In the genomic region with DNA sequence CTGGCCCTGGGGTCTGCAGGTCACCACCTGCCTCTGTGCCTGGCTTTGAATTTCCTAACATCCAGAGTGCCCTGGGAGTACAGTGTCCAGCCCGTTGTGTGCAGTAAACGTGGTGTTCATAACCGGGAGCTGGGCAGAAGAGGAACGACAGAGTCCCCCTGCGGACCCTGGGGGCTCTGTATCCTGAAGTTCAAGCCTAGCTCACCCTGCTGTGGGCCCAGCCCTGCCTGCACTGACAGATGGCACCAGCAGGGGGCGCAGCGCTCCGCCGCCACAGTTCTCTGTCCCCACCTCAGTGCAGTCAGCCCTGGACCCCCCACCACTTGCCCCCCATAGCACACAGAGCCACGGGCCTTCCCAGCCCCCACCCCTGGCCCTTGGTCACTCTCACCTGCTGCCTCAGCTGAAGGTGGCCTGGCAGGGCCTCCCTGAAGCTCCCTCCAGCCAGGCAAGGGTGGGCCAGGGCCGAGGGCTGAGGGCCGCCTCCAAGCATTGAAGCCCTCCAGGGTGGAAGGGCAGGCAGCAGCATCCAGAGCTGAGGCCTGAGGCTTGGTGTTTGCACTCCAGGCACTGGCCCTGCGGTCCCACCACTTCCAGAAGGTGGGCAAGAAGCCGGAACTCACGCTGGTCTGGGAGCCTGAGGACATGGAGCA, we compare ENCODE assay signal across 8 cellular contexts. TPM values are rescaled to one million over a fixed set of nuclear protein-coding genes. Genes with fewer than 3 reads are reported as not detected.
DNase-seq lines count a peak whose midpoint lies in the region; ATAC-seq, FAIRE-seq and TF ChIP-seq lines count a peak whose summit lies in the region.
"Not testable (repeated sequence)": the region's sequence is repeated elsewhere in the genome, so short reads cannot be mapped to it uniquely, and the experiment has no call there.
"Had no signal": no experiment of that assay in that cellular context is flagged by ENCODE, and none has a peak within 500 bp of the region (broad histone marks: within the 10 kb centered on the region; RNA-seq: fewer than 3 reads in every experiment).

No MANE protein-coding gene starts in this region.

- RAD21 ChIA-PET in GM12878 (lab: Charles Lee; ENCODE audit: unreplicated experiment): not testable (repeated sequence)

- not testable (repeated sequence) for BruUV-seq in GM12878 (replicated peaks; lab: Mats Ljungman, UMichigan)

- not testable (repeated sequence) for H3F3A ChIP-seq in MM.1S (ENCODE audit: insufficient read depth, low read length)

- in situ Hi-C loops in GM12878 (cut with MboI): not testable (repeated sequence)

- not testable (repeated sequence) for H3K4me3 Mint-ChIP-seq in activated CD4-positive, alpha-beta T cell treated with anti-CD3 and anti-CD28 coated beads, Interleukin-2, amount 10 ng/mL, durations not matched to agents 7 days and 5 days

- POLR2A ChIA-PET in activated CD4-positive, alpha-beta T cell treated with anti-CD3 and anti-CD28 coated beads, Interleukin-2, amount 10 ng/mL, durations not matched to agents 7 days and 5 days (lab: Charles Lee); GM12878 (lab: Charles Lee): not testable (repeated sequence)

- TF ChIP-seq EP300 in GM12878 (IDR thresholded peaks at IDR 0.05; ENCODE audit: borderline replicate concordance in 1 of 2, control insufficient read depth in 1 of 2, low read depth in 2 of 2, low read length in 2 of 2): not testable (repeated sequence)

- not testable (repeated sequence) for H3K4me2 ChIP-seq in MM.1S (ENCODE audit: low read depth, low read length); GM12878 (ENCODE audit: control insufficient read depth, insufficient read depth)

- intact Hi-C loops in GM12878 (cut with micrococcal nuclease; ENCODE audit: unreplicated experiment); right lobe of liver (cut with DNase I): not testable (repeated sequence)
- intact Hi-C loops in psoas muscle (cut with DNase I): loop anchor here (5.0 to 10.0 kb wide), 2 partner anchors 97 to 99 kb away; no protein-coding TSS in a partner anchor

- H3K4me1 ChIP-seq in MM.1S (ENCODE audit: low read length); GM12878 (ENCODE audit: control insufficient read depth, insufficient read depth, low read length); right lobe of liver; psoas muscle: not testable (repeated sequence)

- H4K20me1 ChIP-seq in MM.1S (ENCODE audit: insufficient read depth, low read length); GM12878 (ENCODE audit: control insufficient read depth, insufficient read depth): not testable (repeated sequence)

- H3K4me3 ChIP-seq in MM.1S (ENCODE audit: low read length); GM12878; fibroblast of the aortic adventitia (ENCODE audit: low read depth, low read length); right lobe of liver; psoas muscle: not testable (repeated sequence)

- WGBS in GM12878 (ENCODE audit: insufficient coverage, insufficient replicate concordance, low lambda C conversion rate, missing lambda C conversion rate): 40% methylated on average over 15 of the region's 15 CpGs
- WGBS in right lobe of liver (ENCODE audit: insufficient coverage, low coverage, low lambda C conversion rate, missing lambda C conversion rate): no CpG with 5 or more reads among the region's 15 CpGs
- WGBS in psoas muscle, 3 donors: 60 to 66% (median 64%) methylated on average over 10 to 15 of the region's 15 CpGs

- TF ChIP-seq CTCF in GM10266 (IDR thresholded peaks at IDR 0.05; ENCODE audit: control insufficient read depth, insufficient read depth, low read depth, missing control alignments): peak; percentile 24
- TF ChIP-seq CTCF in MM.1S (IDR thresholded peaks at IDR 0.05; ENCODE audit: low read length): peak; percentile 37
- peak; percentile 11 to 55 (median 46); a peak in 4 of 6 replicates for TF ChIP-seq CTCF in GM12878 (IDR thresholded peaks at IDR 0.05 in 2 of 3, conservative IDR thresholded peaks at IDR 0.05 in 1 of 3; ENCODE audit: control insufficient read depth in 2 of 3, extremely low read depth in 1 of 3, insufficient read depth in 1 of 3, low read depth in 3 of 3, low read length in 3 of 3)
- peak; percentile 40 for TF ChIP-seq CTCF in fibroblast of the aortic adventitia (IDR thresholded peaks at IDR 0.05; ENCODE audit: insufficient read depth, low read length)
- TF ChIP-seq CTCF in right lobe of liver (IDR thresholded peaks at IDR 0.05): peak; percentile 13 to 59 (median 50)
- peak; percentile 64 for TF ChIP-seq CTCF in psoas muscle (IDR thresholded peaks at IDR 0.05)

- not testable (repeated sequence) for H3K27ac ChIP-seq in MM.1S (ENCODE audit: low read length); GM12878 (ENCODE audit: control insufficient read depth, insufficient read depth); right lobe of liver; psoas muscle

- H3K27me3 Mint-ChIP-seq in activated CD4-positive, alpha-beta T cell treated with anti-CD3 and anti-CD28 coated beads, Interleukin-2, amount 10 ng/mL, durations not matched to agents 7 days and 5 days: not testable (repeated sequence)

- CTCF ChIA-PET in activated CD4-positive, alpha-beta T cell treated with anti-CD3 and anti-CD28 coated beads, Interleukin-2, amount 10 ng/mL, durations not matched to agents 7 days and 5 days (lab: Charles Lee): interaction anchor here (1.0 to 1.2 kb wide), 4 partner anchors 9 to 54 kb away, joined by 3 read pairs; no protein-coding TSS in a partner anchor
- CTCF ChIA-PET in GM12878 (lab: Yijun Ruan, JAX): interaction anchor here (0.7 to 1.3 kb wide), 3 partner anchors 7 to 102 kb away, joined by 3 read pairs; no protein-coding TSS in a partner anchor

- SMC1A ChIA-PET in GM12878 (lab: Charles Lee; ENCODE audit: uncharacterized antibody, unreplicated experiment): interaction anchor here (0.8 kb wide), 1 partner anchor 56 kb away, joined by 3 read pairs; no protein-coding TSS in a partner anchor

- H3K36me3 ChIP-seq in MM.1S (replicated peaks; ENCODE audit: insufficient read depth, low read length); GM12878 (ENCODE audit: control insufficient read depth in 2 of 2, insufficient read depth in 2 of 2, low read length in 1 of 2); right lobe of liver; psoas muscle (ENCODE audit: insufficient read depth in 1 of 2, low read depth in 1 of 2): not testable (repeated sequence)

- H3K36me3 Mint-ChIP-seq in activated CD4-positive, alpha-beta T cell treated with anti-CD3 and anti-CD28 coated beads, Interleukin-2, amount 10 ng/mL, durations not matched to agents 7 days and 5 days (ENCODE audit: low read depth): not testable (repeated sequence)

- H3K4me1 Mint-ChIP-seq in activated CD4-positive, alpha-beta T cell treated with anti-CD3 and anti-CD28 coated beads, Interleukin-2, amount 10 ng/mL, durations not matched to agents 7 days and 5 days: not testable (repeated sequence)

- ATAC-seq in GM12878 (peak; percentile 88), right lobe of liver (peak; percentile 13 to 56 (median 49)), psoas muscle (peak; percentile 43 to 71 (median 52))

- not testable (repeated sequence) for H3K9me3 Mint-ChIP-seq in activated CD4-positive, alpha-beta T cell treated with anti-CD3 and anti-CD28 coated beads, Interleukin-2, amount 10 ng/mL, durations not matched to agents 7 days and 5 days

- not testable (repeated sequence) for H2AFZ ChIP-seq in MM.1S (ENCODE audit: low read length); GM12878 (ENCODE audit: control insufficient read depth, low read depth, low read length)

- not testable (repeated sequence) for H3K9me3 ChIP-seq in MM.1S (replicated peaks; ENCODE audit: insufficient read depth, low read length); GM12878 (replicated peaks; ENCODE audit: control insufficient read depth, insufficient read depth, low read length); right lobe of liver; psoas muscle

- DNase-seq in GM10266 (ENCODE audit: extremely low spot score); MM.1S; GM12878 (ENCODE audit: low read depth, low spot score); fibroblast of the aortic adventitia (ENCODE audit: low read depth): not testable (repeated sequence)
- peak; percentile 5 for DNase-seq in activated CD4-positive, alpha-beta T cell treated with anti-CD3 and anti-CD28 coated beads, Interleukin-2, amount 10 ng/mL, durations not matched to agents 7 days and 5 days
- peak in 2 of 3 donors; percentile 37 to 48 for DNase-seq in right lobe of liver
- peak in 1 of 2 donors; percentile 42 for DNase-seq in psoas muscle

- TF ChIP-seq POLR2A in GM12878 (IDR thresholded peaks at IDR 0.05; ENCODE audit: low read depth, low read length); right lobe of liver (IDR thresholded peaks at IDR 0.05): not testable (repeated sequence)

- not testable (repeated sequence) for H3K79me2 ChIP-seq in MM.1S (ENCODE audit: low read length); GM12878 (ENCODE audit: control insufficient read depth, insufficient read depth, low read length)

- H3K9me2 ChIP-seq in MM.1S (replicated peaks; ENCODE audit: insufficient read depth, low read length): not testable (repeated sequence)

- H3K9ac ChIP-seq in MM.1S (ENCODE audit: low read length); GM12878 (ENCODE audit: control insufficient read depth, insufficient read depth, low read length): not testable (repeated sequence)

- H3K27me3 ChIP-seq in MM.1S (replicated peaks; ENCODE audit: insufficient read depth, low read length); GM12878 (replicated peaks in 1 of 2; ENCODE audit: control insufficient read depth in 2 of 2, insufficient read depth in 2 of 2, low read length in 1 of 2); right lobe of liver; psoas muscle (ENCODE audit: insufficient read depth in 3 of 3, low read length in 2 of 3): not testable (repeated sequence)

- FAIRE-seq in GM12878 (lab: Jason Lieb, UNC): peak; percentile 94

- H3K27ac Mint-ChIP-seq in activated CD4-positive, alpha-beta T cell treated with anti-CD3 and anti-CD28 coated beads, Interleukin-2, amount 10 ng/mL, durations not matched to agents 7 days and 5 days: not testable (repeated sequence)

- TF ChIP-seq RAD21 in GM12878 (IDR thresholded peaks at IDR 0.05; ENCODE audit: insufficient read depth, low read depth, low read length): not testable (repeated sequence)

RNA-seq across cellular contexts. Expression of a gene that starts 43.2 kb away (rescaled TPM):
- not detected for total RNA-seq in activated CD4-positive, alpha-beta T cell treated with anti-CD3 and anti-CD28 coated beads, Interleukin-2, amount 10 ng/mL, durations not matched to agents 7 days and 5 days
- total RNA-seq in GM12878 (2013; cell fraction: nucleolus; rRNA removed): not detected in 2 replicates
- not detected in 2 replicates for total RNA-seq in GM12878 (2014; rRNA removed)
- total RNA-seq in GM12878 (2014; rRNA removed; fragmentation: Illumina TruSeq; extraction: Trizol): not detected in 2 replicates
- total RNA-seq in GM12878 (2021): not detected in 2 replicates
- polyA plus RNA-seq in GM12878 (2011; ENCODE audit: low read depth): not detected
- not detected in 2 replicates for polyA plus RNA-seq in GM12878 (2011; rRNA removed)
- not detected in 2 replicates for polyA plus RNA-seq in GM12878 (2011; cell fraction: cytosol; rRNA removed)
- polyA plus RNA-seq in GM12878 (2011; cell fraction: nucleus; rRNA removed): not detected in 2 replicates
- polyA plus RNA-seq in GM12878 (2012): 0.13 TPM in 1 of 2 replicates, not detected in the other
- 0.21 TPM in 1 of 2 replicates, not detected in the other for polyA plus RNA-seq in GM12878 (2014; fragmentation: Illumina TruSeq; extraction: Trizol)
- not detected for polyA plus RNA-seq in GM12878 (2014; fragmentation: Nextera tagmentation; extraction: Ambion mirVana)
- not detected in 2 replicates for polyA plus RNA-seq in GM12878 (2014; rRNA removed)
- polyA plus RNA-seq in GM12878 (2016; fragmentation: Nextera tagmentation; extraction: Ambion mirVana): not detected
- not detected in 2 replicates for polyA minus RNA-seq in GM12878 (2011; rRNA and poly(A)+ RNA removed)
- not detected in 2 replicates for polyA minus RNA-seq in GM12878 (2011; cell fraction: cytosol; rRNA and poly(A)+ RNA removed)
- polyA minus RNA-seq in GM12878 (2011; cell fraction: nucleus; rRNA and poly(A)+ RNA removed): not detected in 2 replicates
- total RNA-seq in fibroblast of the aortic adventitia (ENCODE audit: low replicate concordance): not detected in 2 replicates
- not detected for total RNA-seq in right lobe of liver
- not detected for total RNA-seq in psoas muscle
- polyA plus RNA-seq in psoas muscle: not detected
- total RNA-seq: pulmonary artery endothelial cell had no signal
